Comparison of ENCODE assay signal across 8 cellular contexts in genomic region chr22:44080936-44081853, GRCh38.
DNase-seq lines count a peak whose midpoint lies in the region; ATAC-seq lines count a peak whose summit lies in the region.

No MANE protein-coding gene starts in this region.

- no peak for ATAC-seq in HG03460 (IDR thresholded peaks at IDR 0.05; ENCODE audit: unreplicated experiment)

- DNase-seq in NCI-H446 (lab: John Stamatoyannopoulos, UW) (peak; percentile 27 to 73), NCI-H446 treated with DMSO at 0.1 percent for 48 hours (lab: John Stamatoyannopoulos, UW) (no peak), NCI-H2171 (lab: John Stamatoyannopoulos, UW) (peak; percentile 85), cerebellar cortex (ENCODE audit: low spot score) (peak; percentile 86), kidney glomerular epithelial cell (lab: John Stamatoyannopoulos, UW) (peak; percentile 54)
- DNase-seq in activated CD4-positive, CD25-positive, alpha-beta regulatory T cell treated with anti-CD3 and anti-CD28 coated beads, Interleukin-2, amount 50 U/mL, for 72 hours, result peak; percentile 68
- peak; percentile 58 for DNase-seq in stimulated activated CD4-positive, alpha-beta T cell treated with anti-CD3 and anti-CD28 coated beads, Interleukin-1b, Interleukin-23, amount 100 ng/mL, for 48 hours
